Comparison of ENCODE assay signal across 8 cellular contexts in the genomic region with DNA sequence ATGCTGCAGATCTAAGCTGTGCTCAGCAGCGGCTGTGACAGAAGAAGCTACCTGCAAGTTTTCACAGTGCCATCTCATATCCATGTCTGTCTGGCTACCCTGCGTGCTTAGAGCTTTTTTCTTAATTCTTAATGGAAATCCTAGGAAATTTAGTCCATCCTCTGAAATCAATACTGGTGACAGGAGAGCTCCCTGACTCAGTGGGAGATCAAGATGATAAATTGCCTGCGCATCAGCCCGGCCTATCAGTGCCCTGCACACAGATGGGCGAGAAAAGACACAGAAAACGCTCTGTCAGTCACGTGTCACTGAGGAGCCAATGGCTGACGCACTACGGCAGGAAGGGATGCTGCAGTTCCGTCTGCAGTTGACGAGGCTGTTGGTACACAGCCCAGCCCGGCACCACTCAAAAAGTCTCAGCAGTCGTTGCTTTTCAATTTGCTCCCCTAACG.
A peak's percentile ranks its signal among the peaks of the same experiment; 100 is the strongest.
DNase-seq lines count a peak whose midpoint lies in the region; ATAC-seq and TF ChIP-seq lines count a peak whose summit lies in the region.

No MANE protein-coding gene starts in this region.

- no peaks in the 10 kb centered on the region for H3K27me3 ChIP-seq in osteoblast (ENCODE audit: insufficient read depth, low read length)

- H3K9me3 ChIP-seq in osteoblast (ENCODE audit: low read depth, low read length): peaks cover 2% of the 10 kb centered on the region

- no peak overlapping the region for H3K27ac ChIP-seq in osteoblast (ENCODE audit: low read depth, low read length)

- H3K79me2 ChIP-seq in osteoblast (ENCODE audit: insufficient read depth, low read length): no peaks in the 10 kb centered on the region

- no peak overlapping the region for H2AFZ ChIP-seq in osteoblast (ENCODE audit: low read length)

- no peaks in the 10 kb centered on the region for H3K36me3 Mint-ChIP-seq in endothelial cell (ENCODE audit: low read depth, unreplicated experiment)
- H3K36me3 Mint-ChIP-seq in stimulated activated memory B cell treated with anti-CD40 and anti-IgM and Interleukin-4, amounts not matched to agents 10 μg/mL and 1 μg/mL and 100 μg/mL, for 72 hours: no peaks in the 10 kb centered on the region

- no peaks in the 10 kb centered on the region for H3K4me1 ChIP-seq in osteoblast (ENCODE audit: insufficient read depth, low read length)

- no peaks in the 10 kb centered on the region for H3K36me3 ChIP-seq in osteoblast (ENCODE audit: insufficient read depth, low read length)

- H3K4me3 ChIP-seq in osteoblast (ENCODE audit: insufficient read depth, low read length): no peak overlapping the region

- TF ChIP-seq CTCF in endothelial cell (IDR thresholded peaks at IDR 0.05; ENCODE audit: unreplicated experiment) (no peak), osteoblast (IDR thresholded peaks at IDR 0.05; ENCODE audit: extremely low read depth, low read depth, low read length) (no peak)

- no peak for TF ChIP-seq POLR2A in GM18505 (IDR thresholded peaks at IDR 0.05; ENCODE audit: borderline replicate concordance, extremely low read depth, insufficient read depth, insufficient read length)

- no peak overlapping the region for H3K27ac Mint-ChIP-seq in endothelial cell (ENCODE audit: unreplicated experiment)
- H3K27ac Mint-ChIP-seq in stimulated activated memory B cell treated with anti-CD40 and anti-IgM and Interleukin-4, amounts not matched to agents 10 μg/mL and 1 μg/mL and 100 μg/mL, for 72 hours: no peak overlapping the region

- no peaks in the 10 kb centered on the region for H3K9me3 Mint-ChIP-seq in endothelial cell (ENCODE audit: unreplicated experiment)
- peaks cover 3% of the 10 kb centered on the region for H3K9me3 Mint-ChIP-seq in stimulated activated memory B cell treated with anti-CD40 and anti-IgM and Interleukin-4, amounts not matched to agents 10 μg/mL and 1 μg/mL and 100 μg/mL, for 72 hours

- H3K27me3 Mint-ChIP-seq in endothelial cell (ENCODE audit: unreplicated experiment): no peaks in the 10 kb centered on the region
- H3K27me3 Mint-ChIP-seq in stimulated activated memory B cell treated with anti-CD40 and anti-IgM and Interleukin-4, amounts not matched to agents 10 μg/mL and 1 μg/mL and 100 μg/mL, for 72 hours: no peaks in the 10 kb centered on the region

- H3K4me1 Mint-ChIP-seq in endothelial cell (ENCODE audit: unreplicated experiment): peaks cover 4% of the 10 kb centered on the region
- no peaks in the 10 kb centered on the region for H3K4me1 Mint-ChIP-seq in stimulated activated memory B cell treated with anti-CD40 and anti-IgM and Interleukin-4, amounts not matched to agents 10 μg/mL and 1 μg/mL and 100 μg/mL, for 72 hours

- no peak overlapping the region for H3K4me2 ChIP-seq in osteoblast (ENCODE audit: insufficient read depth, low read length)

- ATAC-seq in GM18505 (IDR thresholded peaks at IDR 0.05; ENCODE audit: unreplicated experiment) (peak; percentile 100), HG03045 (IDR thresholded peaks at IDR 0.05; ENCODE audit: unreplicated experiment) (peak; percentile 93)
- ATAC-seq in stimulated activated memory B cell treated with anti-CD40 and anti-IgM and Interleukin-4, amounts not matched to agents 10 μg/mL and 1 μg/mL and 100 μg/mL, for 72 hours: peak; percentile 82

- DNase-seq in NCI-H446 treated with DMSO at 0.1 percent for 48 hours (lab: John Stamatoyannopoulos, UW): peak; percentile 94
- peak; percentile 1 to 4 (median 2) for DNase-seq in activated CD8-positive, alpha-beta memory T cell treated with anti-CD3 and anti-CD28 coated beads for 48 hours (ENCODE audit: low read depth in 2 of 3, low spot score in 2 of 3)
- DNase-seq in endothelial cell (ENCODE audit: low spot score): peak; percentile 24
- DNase-seq in mucosa of gallbladder (ENCODE audit: low spot score): peak; percentile 64
- DNase-seq in osteoblast (ENCODE audit: insufficient read length, low spot score, missing footprints): no peak

- no peaks in the 10 kb centered on the region for H4K20me1 ChIP-seq in osteoblast (ENCODE audit: insufficient read depth, low read length)

- H3K4me3 Mint-ChIP-seq in endothelial cell (ENCODE audit: unreplicated experiment): no peak overlapping the region
- peak overlapping the region; percentile 60 for H3K4me3 Mint-ChIP-seq in stimulated activated memory B cell treated with anti-CD40 and anti-IgM and Interleukin-4, amounts not matched to agents 10 μg/mL and 1 μg/mL and 100 μg/mL, for 72 hours
